Comparison of ENCODE assay signal across 20 cellular contexts in genomic region chr1:13860023-13860422, GRCh38.
DNase-seq lines count a peak whose midpoint lies in the region; ATAC-seq and TF ChIP-seq lines count a peak whose summit lies in the region.
"Had no signal": no experiment of that assay in that cellular context is flagged by ENCODE, and none has a peak within 500 bp of the region (broad histone marks: within the 10 kb centered on the region; RNA-seq: fewer than 3 reads in every experiment).

No MANE protein-coding gene starts in this region.

- 30% methylated on average over 2 of the region's 2 CpGs for whole genome bisulfite sequencing in prostate gland

- no peak for TF ChIP-seq CTCF in RWPE2 (IDR thresholded peaks at IDR 0.05; ENCODE audit: poor library complexity, severe bottlenecking)
- TF ChIP-seq CTCF in prostate gland (IDR thresholded peaks at IDR 0.05): no peak

- peak; percentile 61; the same call in 1 of the 3 replicates for ATAC-seq in RWPE2 (ENCODE audit: low read depth)
- no peak for ATAC-seq in HG03354 (IDR thresholded peaks at IDR 0.05; ENCODE audit: poor library complexity, severe bottlenecking, unreplicated experiment)
- ATAC-seq: A549, Panc1, SK-N-SH treated with all-trans-retinoic acid at 6 μM for 48 hours had no signal

- no peak overlapping the region for H3K4me3 ChIP-seq in RWPE2 (ENCODE audit: severe bottlenecking)
- no peak overlapping the region for H3K4me3 ChIP-seq in prostate gland
- H3K4me3 ChIP-seq: A549; BLaER1 treated with 17β-estradiol and CSF1 and Interleukin-3, amounts not matched to agents 10 nM and 100 nM; MG63; SJCRH30 had no signal

- no peaks in the 10 kb centered on the region for H3K4me1 ChIP-seq in RWPE2 (ENCODE audit: insufficient read depth, poor library complexity, severe bottlenecking)
- no peaks in the 10 kb centered on the region for H3K4me1 ChIP-seq in prostate gland (replicated peaks)
- H3K4me1 ChIP-seq: A549; BLaER1 treated with 17β-estradiol and CSF1 and Interleukin-3, amounts not matched to agents 10 nM and 100 nM had no signal

- H3K27me3 ChIP-seq in RWPE2 (ENCODE audit: insufficient read depth, poor library complexity, severe bottlenecking) (no peaks in the 10 kb centered on the region), prostate gland (replicated peaks; ENCODE audit: insufficient read depth) (no peaks in the 10 kb centered on the region)
- H3K27me3 ChIP-seq: BLaER1 treated with 17β-estradiol and CSF1 and Interleukin-3, amounts not matched to agents 10 nM and 100 nM; MG63; SJCRH30 had no signal

- TF ChIP-seq POLR2A in prostate gland (IDR thresholded peaks at IDR 0.05): no peak

- intact Hi-C loops in prostate gland (cut with DNase I): no loop called here

- H3K36me3 ChIP-seq in RWPE2 (ENCODE audit: low read depth) (no peaks in the 10 kb centered on the region), prostate gland (no peaks in the 10 kb centered on the region)
- H3K36me3 ChIP-seq: BLaER1 treated with 17β-estradiol and CSF1 and Interleukin-3, amounts not matched to agents 10 nM and 100 nM; MG63; SJCRH30 had no signal

- H3K27ac ChIP-seq in RWPE2 (ENCODE audit: poor library complexity, severe bottlenecking) (no peak overlapping the region), epithelial cell of prostate (no peak overlapping the region), prostate gland (no peak overlapping the region)
- H3K27ac ChIP-seq: A549; BLaER1 treated with 17β-estradiol and CSF1 and Interleukin-3, amounts not matched to agents 10 nM and 100 nM; SJCRH30 had no signal

- H3K9me3 ChIP-seq in RWPE2 (ENCODE audit: severe bottlenecking) (no peaks in the 10 kb centered on the region), prostate gland (no peaks in the 10 kb centered on the region)
- H3K9me3 ChIP-seq: A549, MG63, SJCRH30 had no signal

- DNase-seq in LoVo (ENCODE audit: low spot score) (peak; percentile 38), RWPE2 (ENCODE audit: low spot score) (no peak), epithelial cell of prostate (ENCODE audit: low read depth, low spot score) (peak; percentile 20), prostate gland (ENCODE audit: low spot score) (peak; percentile 5), DMS153 (lab: John Stamatoyannopoulos, UW) (no peak), amygdala (lab: John Stamatoyannopoulos, UW) (no peak)
- DNase-seq: AML-193; CD4-positive, alpha-beta T cell; DMS53; Kasumi-1; MG63; NCI-H2029; NCI-H2227 treated with DMSO at 0.1 percent for 48 hours; NCI-H774; SJCRH30 had no signal

Comparison
In these comparisons a context has a peak if more than half of its experiments do, and no peak if none do; other contexts are left out.
1. DNase-seq: peak in LoVo (single experiment), epithelial cell of prostate (single experiment) and prostate gland (single experiment); none in RWPE2 (single experiment), DMS153 (single experiment) and amygdala (0 of 56).